Comparison of ENCODE assay signal across 8 cellular contexts in the genomic region with DNA sequence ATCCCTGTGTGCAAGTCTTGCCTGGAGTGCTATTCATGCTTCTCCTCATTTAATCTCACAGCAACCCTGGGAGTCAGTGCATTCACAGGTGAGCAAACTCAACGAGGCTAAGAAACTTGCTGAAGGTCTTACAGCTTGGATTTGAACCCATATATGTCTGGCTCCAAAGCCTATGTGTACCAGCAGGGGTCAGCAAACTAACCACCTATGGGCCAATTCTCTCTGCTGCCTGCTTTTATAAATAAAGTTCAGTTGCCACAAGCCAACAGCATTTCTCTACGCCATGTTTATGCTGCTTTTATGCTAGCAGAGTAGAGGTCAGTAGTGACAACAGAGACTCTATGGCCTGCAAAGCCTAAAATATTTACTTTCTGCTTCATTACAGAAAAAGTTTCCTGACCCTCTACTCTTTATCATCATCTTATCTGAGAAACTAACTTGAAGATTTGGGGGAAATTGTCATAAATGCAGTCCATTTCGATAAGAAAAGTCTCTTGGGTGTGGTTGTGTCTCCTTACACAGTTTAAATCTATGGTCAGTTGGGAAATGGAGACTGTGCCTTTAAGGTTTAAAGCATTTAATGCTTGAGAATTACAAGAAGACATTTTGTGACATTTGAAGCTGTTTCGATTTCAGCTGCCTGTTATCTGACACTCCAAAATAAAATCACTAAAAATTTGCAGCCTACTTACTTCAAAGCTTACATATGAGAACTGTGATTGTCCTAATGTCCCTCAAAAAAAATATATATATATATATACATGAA.
DNase-seq lines count a peak whose midpoint lies in the region; ATAC-seq and TF ChIP-seq lines count a peak whose summit lies in the region.

No MANE protein-coding gene starts in this region.

- intact Hi-C loops in PC-3 (cut with micrococcal nuclease) = loop anchor here (1.0 kb wide), 1 partner anchor 128 kb away; no protein-coding TSS in a partner anchor

- no peaks in the 10 kb centered on the region for H3K27me3 ChIP-seq in PC-3 (ENCODE audit: low read length)

- H3K9me3 ChIP-seq in PC-3 (ENCODE audit: low read length) = no peaks in the 10 kb centered on the region

- POLR2A ChIA-PET in GM10248 (lab: Yijun Ruan, JAX) (no interaction called here), PC-3 (lab: Charles Lee; ENCODE audit: unreplicated experiment) (no interaction called here)

- H3K9me3 Mint-ChIP-seq in type B pancreatic cell = no peaks in the 10 kb centered on the region

- no peak overlapping the region for H3K4me3 ChIP-seq in PC-3 (ENCODE audit: low read length)

- TF ChIP-seq CTCF in GM10248 (IDR thresholded peaks at IDR 0.05; ENCODE audit: control extremely low read depth, extremely low read depth, low read depth, missing control alignments) (peak; percentile 48), PC-3 (conservative IDR thresholded peaks at IDR 0.05; ENCODE audit: low read depth, low read length) (peak; percentile 69), type B pancreatic cell (conservative IDR thresholded peaks at IDR 0.05) (peak; percentile 64)

- H3K9ac ChIP-seq in PC-3 (ENCODE audit: low read length) = no peak overlapping the region

- no peaks in the 10 kb centered on the region for H3K4me1 Mint-ChIP-seq in type B pancreatic cell (ENCODE audit: unreplicated experiment)

- H3K27ac ChIP-seq in PC-3 (ENCODE audit: low read length) = no peak overlapping the region

- H3K36me3 ChIP-seq in PC-3 (ENCODE audit: low read depth, low read length) = no peaks in the 10 kb centered on the region

- H4K20me1 ChIP-seq in PC-3 (ENCODE audit: low read length) = no peaks in the 10 kb centered on the region

- H3K79me2 ChIP-seq in PC-3 (ENCODE audit: low read length) = no peaks in the 10 kb centered on the region

- no peaks in the 10 kb centered on the region for H3F3A ChIP-seq in PC-3 (ENCODE audit: low read length, unreplicated experiment)

- no peaks in the 10 kb centered on the region for H3K4me1 ChIP-seq in PC-3 (ENCODE audit: insufficient read depth, low read length)

- BruUV-seq in PC-3 (replicated peaks; lab: Mats Ljungman, UMichigan) = no TSS peak

- CTCF ChIA-PET in GM10248 (lab: Yijun Ruan, JAX) (interaction anchor here (0.7 to 6.6 kb wide), 6 partner anchors 8 to 729 kb away, joined by 4 to 54 read pairs (median 12); no protein-coding TSS in a partner anchor), PC-3 (lab: Charles Lee) (interaction anchor here (0.6 to 1.4 kb wide), 2 partner anchors 115 to 240 kb away, joined by 5 to 8 read pairs; no protein-coding TSS in a partner anchor)

- ATAC-seq in HG02759 (IDR thresholded peaks at IDR 0.05; ENCODE audit: unreplicated experiment) (peak; percentile 84), PC-3 (peak; percentile 63)

- peaks cover 2% of the 10 kb centered on the region for H3K27me3 Mint-ChIP-seq in type B pancreatic cell

- H3K9me2 ChIP-seq in PC-3 (replicated peaks; ENCODE audit: low read length) = no peaks in the 10 kb centered on the region

- H3K4me3 Mint-ChIP-seq in type B pancreatic cell = no peak overlapping the region

- H3K36me3 Mint-ChIP-seq in type B pancreatic cell = no peaks in the 10 kb centered on the region

- H2AFZ ChIP-seq in PC-3 (ENCODE audit: low read length) = peak overlapping the region; percentile 77

- DNase-seq in A172 (ENCODE audit: low spot score) (peak; percentile 40), GM10248 (ENCODE audit: extremely low spot score) (peak; percentile 25), PC-3 (peak; percentile 60), fibroblast of the conjunctiva (ENCODE audit: low read depth) (peak; percentile 34), type B pancreatic cell (ENCODE audit: extremely low spot score, unreplicated experiment) (no peak), NCI-H1417 treated with DMSO at 0.1 percent for 48 hours (lab: John Stamatoyannopoulos, UW) (no peak)
- no peak for DNase-seq in effector CD8-positive, alpha-beta T cell (lab: John Stamatoyannopoulos, UW)

- no peak overlapping the region for H3K27ac Mint-ChIP-seq in type B pancreatic cell

- H3K4me2 ChIP-seq in PC-3 (ENCODE audit: low read length) = no peak overlapping the region

Comparison
In these comparisons a context has a peak if more than half of its experiments do, and no peak if none do; other contexts are left out.
1. DNase-seq: peak in A172 (single experiment), GM10248 (single experiment), PC-3 (single experiment) and fibroblast of the conjunctiva (single experiment); none in type B pancreatic cell (single experiment), effector CD8-positive, alpha-beta T cell (single experiment) and NCI-H1417 treated with DMSO at 0.1 percent for 48 hours (single experiment).
2. Peak in every context shown above with its lines, with median percentiles within 50 percentile points of each other: CTCF ChIP-seq.